Comparison of ENCODE assay signal across 8 cellular contexts in the genomic region with DNA sequence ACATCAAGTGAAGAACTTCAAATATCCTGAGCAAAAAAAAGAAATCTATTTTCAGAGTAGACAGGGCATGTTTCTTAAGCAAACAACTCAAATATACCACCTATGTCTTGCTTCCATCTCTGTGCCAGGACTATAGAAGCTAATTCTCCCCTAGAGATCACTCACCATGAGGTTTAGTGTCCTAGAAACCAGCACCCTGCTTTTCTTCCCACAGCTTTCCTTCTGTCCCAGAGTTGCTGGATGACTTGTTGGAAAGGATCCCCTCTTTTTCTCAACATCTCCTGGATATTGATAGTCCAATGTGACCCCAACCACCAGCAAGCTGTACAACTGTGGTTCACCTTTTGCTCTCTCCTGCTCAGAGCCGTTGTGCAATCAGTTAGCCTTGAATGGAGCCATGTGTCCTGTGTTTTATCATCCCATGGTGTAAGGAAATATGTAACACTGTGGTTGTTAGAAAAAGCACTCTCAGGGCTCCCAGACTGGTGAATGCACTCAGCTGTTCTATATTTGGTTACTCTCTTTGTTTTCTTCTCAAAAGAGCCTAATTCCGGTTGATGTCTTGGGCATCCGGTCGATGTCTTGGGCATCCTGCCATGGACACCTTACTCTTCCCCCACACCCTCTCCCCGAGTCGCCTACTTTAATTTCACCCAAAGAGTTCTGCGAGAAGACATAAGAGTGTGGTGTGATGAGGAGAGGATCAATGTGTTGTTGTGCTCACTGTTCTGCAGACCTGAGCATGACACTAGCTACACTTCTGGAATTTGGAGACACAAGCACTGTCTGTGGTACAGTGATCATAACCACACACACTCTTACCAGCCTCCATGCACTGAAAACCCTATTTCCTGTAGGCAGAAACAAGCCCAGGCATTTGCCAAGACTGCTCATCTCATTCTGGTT. TPM values are rescaled to one million over a fixed set of nuclear protein-coding genes. Genes with fewer than 3 reads are reported as not detected.
A peak's percentile ranks its signal among the peaks of the same experiment; 100 is the strongest.
DNase-seq lines count a peak whose midpoint lies in the region; ATAC-seq and TF ChIP-seq lines count a peak whose summit lies in the region.

No MANE protein-coding gene starts in this region.

- H3K4me3 ChIP-seq in esophagus squamous epithelium (no peak overlapping the region), trophoblast cell (ENCODE audit: low read depth, low read length) (no peak overlapping the region)

- H2BK120ac ChIP-seq in trophoblast cell (ENCODE audit: insufficient read depth, low read length, poor library complexity), result no peak overlapping the region

- H2BK5ac ChIP-seq in trophoblast cell (ENCODE audit: low read depth, low read length, poor library complexity), result no peak overlapping the region

- H3K4me1 Mint-ChIP-seq in activated T-cell treated with anti-CD3 and anti-CD28 coated beads, Interleukin-2, amount 50 U/mL, for 4 hours (ENCODE audit: low read depth), result peaks cover 54% of the 10 kb centered on the region
- H3K4me1 Mint-ChIP-seq in immature natural killer cell, result peaks cover 34 to 50% of the 10 kb centered on the region in 2 donors

- H3K27me3 Mint-ChIP-seq in activated T-cell treated with anti-CD3 and anti-CD28 coated beads, Interleukin-2, amount 50 U/mL, for 4 hours (ENCODE audit: low read depth), result no peaks in the 10 kb centered on the region
- H3K27me3 Mint-ChIP-seq in immature natural killer cell (ENCODE audit: low read depth in 3 of 3), result peaks cover 0 to 4% (median 0%) of the 10 kb centered on the region in 3 donors

- no peak overlapping the region for H3K4ac ChIP-seq in trophoblast cell (ENCODE audit: low read depth, low read length)

- no peak overlapping the region for H2BK12ac ChIP-seq in trophoblast cell (ENCODE audit: low read length)

- no peak overlapping the region for H3K9ac ChIP-seq in trophoblast cell (ENCODE audit: low read length)

- H3K9me3 ChIP-seq in esophagus squamous epithelium, result no peaks in the 10 kb centered on the region
- peaks cover 2% of the 10 kb centered on the region for H3K9me3 ChIP-seq in trophoblast cell (ENCODE audit: insufficient read depth, low read depth, low read length)

- no peak overlapping the region for H3K23ac ChIP-seq in trophoblast cell (ENCODE audit: low read length)

- H3K27ac ChIP-seq in esophagus squamous epithelium, result peak overlapping the region in 1 of 4 donors; percentile 5
- no peak overlapping the region for H3K27ac ChIP-seq in trophoblast cell (ENCODE audit: low read depth, low read length)

- peak overlapping the region; percentile 62 for H3K4me3 Mint-ChIP-seq in activated T-cell treated with anti-CD3 and anti-CD28 coated beads, Interleukin-2, amount 50 U/mL, for 4 hours
- H3K4me3 Mint-ChIP-seq in immature natural killer cell, result peak overlapping the region; percentile 68 to 82 (median 76)

- TF ChIP-seq POLR2A in esophagus squamous epithelium (IDR thresholded peaks at IDR 0.05), result no peak

- peaks cover 0 to 39% (median 5%) of the 10 kb centered on the region in 3 donors for H3K4me1 ChIP-seq in esophagus squamous epithelium
- H3K4me1 ChIP-seq in trophoblast cell (ENCODE audit: control insufficient read depth in 1 of 2, insufficient read depth in 2 of 2, low read length in 2 of 2), result peaks cover 6 to 7% of the 10 kb centered on the region in 2 experiments

- no peaks in the 10 kb centered on the region for H3K27me3 ChIP-seq in esophagus squamous epithelium
- no peaks in the 10 kb centered on the region for H3K27me3 ChIP-seq in trophoblast cell (ENCODE audit: insufficient read depth, low read length)

- DNase-seq in AG20443 (ENCODE audit: low spot score) (peak; percentile 53), HCEC 1CT (peak; percentile 85), immature natural killer cell (peak; percentile 42 to 49 (median 46)), dedifferentiated amniotic fluid mesenchymal stem cell (ENCODE audit: extremely low spot score) (no peak), esophagus squamous epithelium (lab: John Stamatoyannopoulos, UW) (no peak), trophoblast cell (no peak)
- DNase-seq in activated T-cell treated with anti-CD3 and anti-CD28 coated beads, Interleukin-2, amount 50 U/mL, for 4 hours, result no peak

- WGBS in esophagus squamous epithelium, 2 donors, result 55 to 67% methylated on average over 7 of the region's 7 CpGs
- WGBS in trophoblast cell (ENCODE audit: extremely low coverage, insufficient coverage, insufficient read length), result no CpG with 5 or more reads among the region's 7 CpGs

- no peak overlapping the region for H3K18ac ChIP-seq in trophoblast cell (ENCODE audit: low read length)

- no peak overlapping the region for H4K12ac ChIP-seq in trophoblast cell (ENCODE audit: low read depth, low read length)

- H3K27ac Mint-ChIP-seq in immature natural killer cell, result peak overlapping the region; percentile 38 to 88 (median 74)

- intact Hi-C loops in esophagus squamous epithelium (cut with DNase I), result loop anchor here (5.0 kb wide), 1 partner anchor 458 kb away; no protein-coding TSS in a partner anchor

- H2AFZ ChIP-seq in trophoblast cell (ENCODE audit: insufficient read depth, low read length, poor library complexity), result no peak overlapping the region

- H4K91ac ChIP-seq in trophoblast cell (ENCODE audit: low read depth, low read length), result no peak overlapping the region

- ATAC-seq in activated T-cell treated with anti-CD3 and anti-CD28 coated beads, Interleukin-2, amount 50 U/mL, for 4 hours, result peak; percentile 73 to 74
- ATAC-seq in HG03378 (IDR thresholded peaks at IDR 0.05; ENCODE audit: unreplicated experiment), result no peak

- no peak for TF ChIP-seq CTCF in esophagus squamous epithelium (IDR thresholded peaks at IDR 0.05)

- H3K14ac ChIP-seq in trophoblast cell (ENCODE audit: low read length), result no peak overlapping the region

- H3K36me3 ChIP-seq in esophagus squamous epithelium (no peaks in the 10 kb centered on the region), trophoblast cell (ENCODE audit: control insufficient read depth in 1 of 2, insufficient read depth in 2 of 2, low read length in 2 of 2) (no peaks in the 10 kb centered on the region)

- no peak overlapping the region for H3K4me2 ChIP-seq in trophoblast cell (ENCODE audit: low read length)

- H3K36me3 Mint-ChIP-seq in activated T-cell treated with anti-CD3 and anti-CD28 coated beads, Interleukin-2, amount 50 U/mL, for 4 hours (ENCODE audit: insufficient read depth), result no peaks in the 10 kb centered on the region
- no peaks in the 10 kb centered on the region for H3K36me3 Mint-ChIP-seq in immature natural killer cell

- no peak overlapping the region for H4K8ac ChIP-seq in trophoblast cell (ENCODE audit: low read depth, low read length)

- no peaks in the 10 kb centered on the region for H3K79me1 ChIP-seq in trophoblast cell (ENCODE audit: low read length)

- no peak overlapping the region for H2AK5ac ChIP-seq in trophoblast cell (ENCODE audit: low read length)

- no peaks in the 10 kb centered on the region for H3K9me3 Mint-ChIP-seq in activated T-cell treated with anti-CD3 and anti-CD28 coated beads, Interleukin-2, amount 50 U/mL, for 4 hours
- H3K9me3 Mint-ChIP-seq in immature natural killer cell, result no peaks in the 10 kb centered on the region

- H3K79me2 ChIP-seq in trophoblast cell (ENCODE audit: control insufficient read depth, insufficient read depth, low read length, poor library complexity), result no peaks in the 10 kb centered on the region

RNA-seq across cellular contexts. Expression of gene TNFSF4, which starts 1.7 kb away (rescaled TPM):
- total RNA-seq in activated T-cell treated with anti-CD3 and anti-CD28 coated beads, Interleukin-2, amount 50 U/mL, for 4 hours, result under 1 TPM; 0.33 to 0.63 (median 0.63) TPM
- 1 to 10 TPM; 1.5 to 1.7 (median 1.6) TPM for polyA plus RNA-seq in immature natural killer cell
- under 1 TPM in 2 of 4 donors, not detected in 2; 0.09 to 0.57 TPM for total RNA-seq in esophagus squamous epithelium
- 0.57 and 0.70 TPM in 2 replicates for polyA plus RNA-seq in trophoblast cell (2013)

Comparison
In these comparisons a context has a peak if more than half of its experiments do, and no peak if none do; other contexts are left out.
1. DNase-seq: peak in AG20443 (single experiment), HCEC 1CT (single experiment) and immature natural killer cell (3 of 3); none in activated T-cell treated with anti-CD3 and anti-CD28 coated beads, Interleukin-2, amount 50 U/mL, for 4 hours (single experiment), dedifferentiated amniotic fluid mesenchymal stem cell (single experiment), esophagus squamous epithelium (single experiment) and trophoblast cell (0 of 2).